ENCODE assay signal across 1 cellular context in genomic region chr19:41456342-41456918, GRCh38.
TF ChIP-seq lines count a peak whose summit lies in the region.

No MANE protein-coding gene starts in this region.

TF ChIP-seq in endothelial cell of umbilical vein, 7 proteins besides CTCF, POLR2A, EP300 and RAD21 (continued from another document):
- TF ChIP-seq, protein P1, sequence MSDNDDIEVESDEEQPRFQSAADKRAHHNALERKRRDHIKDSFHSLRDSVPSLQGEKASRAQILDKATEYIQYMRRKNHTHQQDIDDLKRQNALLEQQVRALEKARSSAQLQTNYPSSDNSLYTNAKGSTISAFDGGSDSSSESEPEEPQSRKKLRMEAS (IDR thresholded peaks at IDR 0.05; ENCODE audit: insufficient read depth, insufficient read length): no peak
- TF ChIP-seq EZH2 (IDR thresholded peaks at IDR 0.05; ENCODE audit: borderline replicate concordance, low read depth, low read length, severe bottlenecking): no peak
